8 cellular contexts compared by ENCODE assay signal in genomic region chr2:172442072-172442895, GRCh38. TPM values are rescaled to one million over a fixed set of nuclear protein-coding genes. Genes with fewer than 3 reads are reported as not detected.
A peak's percentile ranks its signal among the peaks of the same experiment; 100 is the strongest.
DNase-seq lines count a peak whose midpoint lies in the region; ATAC-seq and TF ChIP-seq lines count a peak whose summit lies in the region.

No MANE protein-coding gene starts in this region.

- no peak overlapping the region; the same call in 1 of the 2 replicates for H3K23ac ChIP-seq in IMR-90 (ENCODE audit: low read depth, low read length)

- H3K36me3 ChIP-seq in IMR-90 (ENCODE audit: control insufficient read depth, insufficient read depth, low read length) = no peaks in the 10 kb centered on the region

- BruUV-seq in IMR-90 (replicated peaks; lab: Mats Ljungman, UMichigan) = no TSS peak

- no peaks in the 10 kb centered on the region for H3K9me3 ChIP-seq in IMR-90 (ENCODE audit: control insufficient read depth, insufficient read depth, low read length)

- no peak overlapping the region for H2BK5ac ChIP-seq in IMR-90 (ENCODE audit: low read depth, low read length, poor library complexity, severe bottlenecking)

- no peak for TF ChIP-seq CTCF in AG09309 (IDR thresholded peaks at IDR 0.05; ENCODE audit: control insufficient read depth, insufficient read depth, low read depth, low read length, missing control alignments)
- TF ChIP-seq CTCF in IMR-90 (conservative IDR thresholded peaks at IDR 0.05; ENCODE audit: low read depth, low read length) = no peak
- TF ChIP-seq CTCF in fibroblast of villous mesenchyme (IDR thresholded peaks at IDR 0.05; ENCODE audit: insufficient read depth, low read depth, low read length) = no peak

- H2AK9ac ChIP-seq in IMR-90 (replicated peaks; ENCODE audit: low read depth, low read length, poor library complexity) = peak overlapping the region; percentile 22

- TF ChIP-seq RAD21 in IMR-90 (IDR thresholded peaks at IDR 0.05; ENCODE audit: low read length) = no peak

- H2BK20ac ChIP-seq in IMR-90 (ENCODE audit: low read depth, low read length) = peak overlapping the region; percentile 38; the same call in 1 of the 2 replicates

- peaks cover 30% of the 10 kb centered on the region for H3K9me1 ChIP-seq in IMR-90 (ENCODE audit: insufficient read depth, low read length)

- H3K4me1 Mint-ChIP-seq in activated CD8-positive, alpha-beta T cell treated with anti-CD3 and anti-CD28 coated beads, Interleukin-2, amount 10 ng/mL, durations not matched to agents 7 days and 5 days (ENCODE audit: low read depth) = peaks cover 53% of the 10 kb centered on the region

- peaks cover 30 to 62% of the 10 kb centered on the region in 2 experiments for H3K79me1 ChIP-seq in IMR-90 (ENCODE audit: low read depth in 1 of 2, low read length in 2 of 2)

- peak overlapping the region; percentile 43; the same call in 1 of the 2 replicates for H3K4ac ChIP-seq in IMR-90 (ENCODE audit: low read depth, low read length)

- intact Hi-C loops in IMR-90 (cut with micrococcal nuclease) = no loop called here

- in situ Hi-C loops in IMR-90 (cut with MboI; ENCODE audit: low sequenced_read_pairs) = no loop called here

- H3K27ac Mint-ChIP-seq in activated CD8-positive, alpha-beta T cell treated with anti-CD3 and anti-CD28 coated beads, Interleukin-2, amount 10 ng/mL, durations not matched to agents 7 days and 5 days = peak overlapping the region; percentile 8

- H3K4me3 Mint-ChIP-seq in activated CD8-positive, alpha-beta T cell treated with anti-CD3 and anti-CD28 coated beads, Interleukin-2, amount 10 ng/mL, durations not matched to agents 7 days and 5 days = peak overlapping the region; percentile 26

- H2AFZ ChIP-seq in IMR-90 (replicated peaks; ENCODE audit: low read length, poor library complexity) = peak overlapping the region; percentile 62

- peaks cover 2% of the 10 kb centered on the region for H3K36me3 Mint-ChIP-seq in activated CD8-positive, alpha-beta T cell treated with anti-CD3 and anti-CD28 coated beads, Interleukin-2, amount 10 ng/mL, durations not matched to agents 7 days and 5 days (ENCODE audit: low read depth)

- H4K5ac ChIP-seq in IMR-90 (ENCODE audit: low read depth, low read length) = no peak overlapping the region

- DNase-seq in AG09309 (ENCODE audit: low read depth) (peak; percentile 74), IMR-90 (peak; percentile 97), fibroblast of villous mesenchyme (ENCODE audit: low read depth) (peak; percentile 89), NCI-H526 treated with DMSO at 0.1 percent for 48 hours (lab: John Stamatoyannopoulos, UW) (no peak)
- peak; percentile 37 for DNase-seq in activated CD8-positive, alpha-beta T cell treated with anti-CD3 and anti-CD28 coated beads, Interleukin-2, amount 10 ng/mL, durations not matched to agents 7 days and 5 days
- DNase-seq in stimulated activated CD4-positive, alpha-beta T cell treated with anti-CD3 and anti-CD28 coated beads, Interleukin-4, amount 100 ng/mL, for 1 hour = peak; percentile 59

- H3K56ac ChIP-seq in IMR-90 (ENCODE audit: extremely low read depth, insufficient read depth, low read length) = peak overlapping the region; percentile 11; the same call in 1 of the 2 replicates

- CTCF ChIA-PET in IMR-90 (lab: Yijun Ruan, JAX) = interaction anchor here (0.9 to 3.3 kb wide), 3 partner anchors 19 to 269 kb away, joined by 3 to 14 read pairs (median 3); no protein-coding TSS in a partner anchor
- CTCF ChIA-PET in activated CD8-positive, alpha-beta T cell treated with anti-CD3 and anti-CD28 coated beads, Interleukin-2, amount 10 ng/mL, durations not matched to agents 7 days and 5 days (lab: Charles Lee) = interaction anchor here (1.0 to 20.5 kb wide), 5 partner anchors 11 to 29 kb away, joined by 3 to 457 read pairs (median 6); partner anchors contain the start of gene ITGA6

- no peak overlapping the region for H3K27ac ChIP-seq in IMR-90 (ENCODE audit: insufficient read depth, low read length)

- no peak overlapping the region for H3K9ac ChIP-seq in IMR-90 (ENCODE audit: low read depth, low read length)

- H3K27me3 ChIP-seq in IMR-90 (ENCODE audit: control insufficient read depth, insufficient read depth, low read length) = no peaks in the 10 kb centered on the region

- no peak for TF ChIP-seq POLR2A in IMR-90 (IDR thresholded peaks at IDR 0.05; ENCODE audit: low read depth, low read length)

- H2BK120ac ChIP-seq in IMR-90 (ENCODE audit: low read depth, low read length) = no peak overlapping the region

- peak overlapping the region; percentile 75; the same call in 1 of the 2 replicates for H2AK5ac ChIP-seq in IMR-90 (ENCODE audit: low read depth, low read length)

- no peak overlapping the region; a peak in 1 of 4 replicates for H4K8ac ChIP-seq in IMR-90 (ENCODE audit: low read depth in 2 of 2, low read length in 2 of 2)

- H3K4me2 ChIP-seq in IMR-90 (ENCODE audit: low read depth, low read length) = no peak overlapping the region; the same call in 1 of the 2 replicates

- no peak overlapping the region; the same call in 2 of the 3 replicates for H2BK15ac ChIP-seq in IMR-90 (ENCODE audit: low read depth, low read length)

- ATAC-seq in IMR-90 (ENCODE audit: low read depth) = peak; percentile 89
- ATAC-seq in activated CD8-positive, alpha-beta T cell treated with anti-CD3 and anti-CD28 coated beads, Interleukin-2, amount 10 ng/mL, durations not matched to agents 7 days and 5 days = no peak
- no peak for ATAC-seq in GM21526 (IDR thresholded peaks at IDR 0.05; ENCODE audit: low FRiP score, unreplicated experiment)
- no peak for ATAC-seq in GM18907 (IDR thresholded peaks at IDR 0.05; ENCODE audit: unreplicated experiment)

- H3K4me1 ChIP-seq in IMR-90 (ENCODE audit: control insufficient read depth, insufficient read depth, low read length) = peaks cover 13% of the 10 kb centered on the region

- H3K9me3 Mint-ChIP-seq in activated CD8-positive, alpha-beta T cell treated with anti-CD3 and anti-CD28 coated beads, Interleukin-2, amount 10 ng/mL, durations not matched to agents 7 days and 5 days (ENCODE audit: insufficient read depth) = no peaks in the 10 kb centered on the region

- H3K18ac ChIP-seq in IMR-90 (ENCODE audit: low read depth, low read length) = no peak overlapping the region

- H4K20me1 ChIP-seq in IMR-90 (ENCODE audit: insufficient read depth, low read length) = 0 out of 2 replicates have a peak, but pooled peaks cover 9% of the 10 kb centered on the region

- no peaks in the 10 kb centered on the region for H3K27me3 Mint-ChIP-seq in activated CD8-positive, alpha-beta T cell treated with anti-CD3 and anti-CD28 coated beads, Interleukin-2, amount 10 ng/mL, durations not matched to agents 7 days and 5 days (ENCODE audit: low read depth)

- no peak overlapping the region for H4K91ac ChIP-seq in IMR-90 (ENCODE audit: insufficient read depth, low read depth, low read length)

- POLR2A ChIA-PET in IMR-90 (lab: Charles Lee; ENCODE audit: unreplicated experiment) = interaction anchor here (0.7 kb wide), 1 partner anchor 90 kb away, joined by 3 read pairs; no protein-coding TSS in a partner anchor
- POLR2A ChIA-PET in activated CD8-positive, alpha-beta T cell treated with anti-CD3 and anti-CD28 coated beads, Interleukin-2, amount 10 ng/mL, durations not matched to agents 7 days and 5 days (lab: Charles Lee) = no interaction called here

- 17% methylated on average over 1 of the region's 10 CpGs; no CpG with 5 or more reads in 1 of the 2 experiments for WGBS in IMR-90 (ENCODE audit: extremely low coverage in 2 of 2, insufficient read length in 1 of 2), 2 experiments

- dilution Hi-C loops in IMR-90 (cut with HindIII; ENCODE audit: low sequenced_read_pairs, unreplicated experiment) = no loop called here

- H3K4me3 ChIP-seq in AG09309 (ENCODE audit: control insufficient read depth, low read depth, low read length) = no peak overlapping the region
- H3K4me3 ChIP-seq in IMR-90 (ENCODE audit: insufficient read depth, low read depth, low read length) = no peak overlapping the region
- no peak overlapping the region for H3K4me3 ChIP-seq in fibroblast of villous mesenchyme (ENCODE audit: low read depth, low read length)

- H3K14ac ChIP-seq in IMR-90 (replicated peaks; ENCODE audit: low read depth, low read length) = no peak overlapping the region; the same call in 1 of the 2 replicates

TF ChIP-seq in IMR-90, 13 proteins besides CTCF, POLR2A, EP300 and RAD21 (continues in another document):
- TF ChIP-seq CHD1 (IDR thresholded peaks at IDR 0.05; ENCODE audit: low read depth, low read length) = no peak
- TF ChIP-seq ELK1 (IDR thresholded peaks at IDR 0.05; ENCODE audit: borderline replicate concordance, low read depth, low read length) = no peak
- no peak for TF ChIP-seq USF2 (IDR thresholded peaks at IDR 0.05; ENCODE audit: low read depth, low read length)
- TF ChIP-seq RCOR1 (IDR thresholded peaks at IDR 0.05; ENCODE audit: insufficient replicate concordance, low read length) = no peak
- no peak for TF ChIP-seq RFX5 (IDR thresholded peaks at IDR 0.05; ENCODE audit: low read depth, low read length)
- TF ChIP-seq CEBPB (IDR thresholded peaks at IDR 0.05; ENCODE audit: low read depth, low read length) = peak; percentile 51
- TF ChIP-seq MAZ (IDR thresholded peaks at IDR 0.05; ENCODE audit: borderline replicate concordance, low read depth, low read length) = no peak
- TF ChIP-seq MAFK (IDR thresholded peaks at IDR 0.05; ENCODE audit: low read depth, low read length) = no peak
- TF ChIP-seq FOS (IDR thresholded peaks at IDR 0.05; ENCODE audit: low read depth, low read length) = peak; percentile 84

RNA-seq across cellular contexts. Expression of gene ITGA6, which starts 14.9 kb away (rescaled TPM):
- total RNA-seq in IMR-90 (2012; rRNA removed) = 43.9 and 88.3 TPM in 2 replicates
- 10.7 and 12.5 TPM in 2 replicates for polyA plus RNA-seq in IMR-90 (2012; rRNA removed)
- polyA plus RNA-seq in IMR-90 (2012; cell fraction: cytosol; rRNA removed) = 2.7 and 5.4 TPM in 2 replicates
- 3.5 and 9.3 TPM in 2 replicates for polyA plus RNA-seq in IMR-90 (2012; cell fraction: nucleus; rRNA removed; ENCODE audit: low replicate concordance)
- total RNA-seq in activated CD8-positive, alpha-beta T cell treated with anti-CD3 and anti-CD28 coated beads, Interleukin-2, amount 10 ng/mL, durations not matched to agents 7 days and 5 days = 10 to 100 TPM; 14.6 to 15.0 TPM
- 58.0 and 131 TPM in 2 replicates for total RNA-seq in fibroblast of villous mesenchyme
